12 cellular contexts compared by ENCODE assay signal in genomic region chr6:5728726-5729434, GRCh38.
DNase-seq lines count a peak whose midpoint lies in the region; ATAC-seq and TF ChIP-seq lines count a peak whose summit lies in the region.
"Had no signal": no experiment of that assay in that cellular context is flagged by ENCODE, and none has a peak within 500 bp of the region (broad histone marks: within the 10 kb centered on the region; RNA-seq: fewer than 3 reads in every experiment).

No MANE protein-coding gene starts in this region.

- H3K36me3 ChIP-seq in GM23248 (ENCODE audit: low read depth) (no peaks in the 10 kb centered on the region), BE2C (no peaks in the 10 kb centered on the region)
- H3K36me3 ChIP-seq: heart right ventricle, neural progenitor cell had no signal

- no peaks in the 10 kb centered on the region for H3K9me2 ChIP-seq in GM23248 (ENCODE audit: insufficient read depth)

- no peak for TF ChIP-seq CTCF in astrocyte of the spinal cord (IDR thresholded peaks at IDR 0.05; ENCODE audit: low read depth, low read length)
- TF ChIP-seq CTCF in BE2C (IDR thresholded peaks at IDR 0.05; ENCODE audit: low read depth, low read length): no peak

- peaks cover 20% of the 10 kb centered on the region for H3F3A ChIP-seq in GM23248 (ENCODE audit: insufficient read depth)

- peaks cover 0 to 3% (median 0%) of the 10 kb centered on the region in 7 donors for H3K9me3 Mint-ChIP-seq in naive B cell
- H3K9me3 Mint-ChIP-seq: neural progenitor cell had no signal

- DNase-seq in GM23248 (peak; percentile 78), NCI-H2081 (lab: John Stamatoyannopoulos, UW) (peak; percentile 21 to 59), astrocyte of the spinal cord (ENCODE audit: low read depth, low spot score) (peak; percentile 48), naive B cell (no peak), cerebellar nuclear complex (lab: John Stamatoyannopoulos, UW) (no peak), NCI-H526 treated with DMSO at 0.1 percent for 48 hours (lab: John Stamatoyannopoulos, UW) (no peak), BE2C (no peak), GM19238 (ENCODE audit: insufficient read length, low spot score) (no peak)
- DNase-seq: body of pancreas, heart right ventricle had no signal

- H3K27ac Mint-ChIP-seq in naive B cell: peak overlapping the region in 1 of 6 donors; percentile 27
- H3K27ac Mint-ChIP-seq: neural progenitor cell had no signal

- 55 to 60% methylated on average over 21 of the region's 21 CpGs for WGBS in GM23248 (ENCODE audit: low coverage in 1 of 2, low lambda C conversion rate in 2 of 2, missing lambda C conversion rate in 2 of 2), 2 experiments

- H3K27me3 ChIP-seq in GM23248 (replicated peaks; ENCODE audit: insufficient read depth): no peaks in the 10 kb centered on the region
- H3K27me3 ChIP-seq in BE2C: no peaks in the 10 kb centered on the region
- H3K27me3 ChIP-seq: body of pancreas, heart right ventricle, neural progenitor cell had no signal

- no peaks in the 10 kb centered on the region for H3K27me3 Mint-ChIP-seq in naive B cell

- H3K4me3 Mint-ChIP-seq in naive B cell: peak overlapping the region in 5 of 8 donors; percentile 21 to 66 (median 29)
- H3K4me3 Mint-ChIP-seq: neural progenitor cell had no signal

- H3K9me3 ChIP-seq in GM23248 (ENCODE audit: low read depth) (no peaks in the 10 kb centered on the region), BE2C (no peaks in the 10 kb centered on the region)
- H3K9me3 ChIP-seq: body of pancreas, heart right ventricle had no signal

- no peak for ATAC-seq in naive B cell (ENCODE audit: low read depth in 2 of 2)
- ATAC-seq: body of pancreas had no signal

- peaks cover 24% of the 10 kb centered on the region for H3K4me1 ChIP-seq in GM23248 (ENCODE audit: insufficient read depth)
- H3K4me1 ChIP-seq in BE2C: no peaks in the 10 kb centered on the region
- H3K4me1 ChIP-seq: body of pancreas had no signal

- no peaks in the 10 kb centered on the region for H3K79me2 ChIP-seq in GM23248 (ENCODE audit: insufficient read depth)

- H3K36me3 Mint-ChIP-seq in naive B cell: peaks cover 0 to 10% of the 10 kb centered on the region in 2 donors
- H3K36me3 Mint-ChIP-seq: neural progenitor cell had no signal

- peak overlapping the region; percentile 31 for H3K4me2 ChIP-seq in GM23248 (ENCODE audit: unreplicated experiment)
- H3K4me2 ChIP-seq: neural progenitor cell, PC-9 had no signal

- H2AFZ ChIP-seq in GM23248: no peak overlapping the region
- H2AFZ ChIP-seq: neural progenitor cell, PC-9 had no signal

- peaks cover 49 to 68% (median 65%) of the 10 kb centered on the region in 3 donors for H3K4me1 Mint-ChIP-seq in naive B cell

- H3K27ac ChIP-seq in GM23248: 0 out of 2 replicates have a peak overlapping the region, but pooled peaks have one; percentile 23
- H3K27ac ChIP-seq: body of pancreas, heart right ventricle, neural progenitor cell, PC-9 had no signal

- in situ Hi-C loops in GM23248 (cut with MboI) (no loop called here), astrocyte of the spinal cord (cut with HindIII; ENCODE audit: low sequenced_read_pairs) (no loop called here)

- H4K20me1 ChIP-seq in GM23248 (ENCODE audit: insufficient read depth): no peaks in the 10 kb centered on the region

- H3K9ac ChIP-seq in GM23248: no peak overlapping the region
- H3K9ac ChIP-seq: neural progenitor cell had no signal

- H3K4me3 ChIP-seq in GM23248 (no peak overlapping the region), astrocyte of the spinal cord (ENCODE audit: low read depth, low read length) (no peak overlapping the region), BE2C (ENCODE audit: low read depth, low read length) (no peak overlapping the region)
- H3K4me3 ChIP-seq: body of pancreas, heart right ventricle, neural progenitor cell, PC-9 had no signal

Comparison
In these comparisons a context has a peak if more than half of its experiments do, and no peak if none do; other contexts are left out.
1. DNase-seq: peak in GM23248 (single experiment), NCI-H2081 (2 of 2) and astrocyte of the spinal cord (single experiment); none in naive B cell (single experiment), cerebellar nuclear complex (0 of 2), NCI-H526 treated with DMSO at 0.1 percent for 48 hours (single experiment), BE2C (single experiment) and GM19238 (single experiment).